Comparison of ENCODE assay signal across 19 cellular contexts in genomic region chr10:1572519-1573333, GRCh38.
DNase-seq lines count a peak whose midpoint lies in the region; ATAC-seq and TF ChIP-seq lines count a peak whose summit lies in the region.
"Had no signal": no experiment of that assay in that cellular context is flagged by ENCODE, and none has a peak within 500 bp of the region (broad histone marks: within the 10 kb centered on the region; RNA-seq: fewer than 3 reads in every experiment).

No MANE protein-coding gene starts in this region.

- H3K4me2 ChIP-seq in neural progenitor cell: no peak overlapping the region
- H3K4me2 ChIP-seq: SK-N-SH had no signal

- H3K79me2 ChIP-seq in neural progenitor cell (ENCODE audit: low read depth): no peaks in the 10 kb centered on the region

- H4K20me1 ChIP-seq in neural progenitor cell (ENCODE audit: low read depth): no peaks in the 10 kb centered on the region

- peaks cover 8% of the 10 kb centered on the region for H3K9me3 Mint-ChIP-seq in neural progenitor cell
- peaks cover 9% of the 10 kb centered on the region for H3K9me3 Mint-ChIP-seq in activated CD4-positive, alpha-beta T cell treated with anti-CD3 and anti-CD28 coated beads, Interleukin-2, amount 10 ng/mL, durations not matched to agents 24 days and 14 days
- H3K9me3 Mint-ChIP-seq: activated naive CD4-positive, alpha-beta T cell treated with anti-CD3 and anti-CD28 coated beads, Interleukin-2, amount 50 U/mL, for 24 hours; CD4-positive, alpha-beta T cell had no signal

- no peak overlapping the region for H3K9ac ChIP-seq in neural progenitor cell
- H3K9ac ChIP-seq: SK-N-SH had no signal

- intact Hi-C loops in cardiac septum (cut with DNase I): no loop called here
- intact Hi-C loops in left ventricle myocardium inferior (cut with micrococcal nuclease): no loop called here
- intact Hi-C loops in activated CD4-positive, alpha-beta T cell treated with anti-CD3 and anti-CD28 coated beads, Interleukin-2, amount 10 ng/mL, durations not matched to agents 24 days and 14 days (cut with micrococcal nuclease): no loop called here

- no peak overlapping the region for H2AFZ ChIP-seq in neural progenitor cell (replicated peaks)

- no peaks in the 10 kb centered on the region for H3K36me3 ChIP-seq in left ventricle myocardium inferior
- H3K36me3 ChIP-seq in neural progenitor cell: no peaks in the 10 kb centered on the region
- H3K36me3 ChIP-seq: ascending aorta, heart right ventricle had no signal

- H3K4me3 Mint-ChIP-seq in neural progenitor cell: peak overlapping the region; percentile 41
- H3K4me3 Mint-ChIP-seq in activated CD4-positive, alpha-beta T cell treated with anti-CD3 and anti-CD28 coated beads, Interleukin-2, amount 10 ng/mL, durations not matched to agents 24 days and 14 days: no peak overlapping the region
- H3K4me3 Mint-ChIP-seq: activated naive CD4-positive, alpha-beta T cell treated with anti-CD3 and anti-CD28 coated beads, Interleukin-2, amount 50 U/mL, for 24 hours; CD4-positive, alpha-beta T cell; central memory CD8-positive, alpha-beta T cell; WTC11 had no signal

- peaks cover 25% of the 10 kb centered on the region for H3K27me3 Mint-ChIP-seq in neural progenitor cell (ENCODE audit: insufficient read depth, low read depth)
- no peaks in the 10 kb centered on the region for H3K27me3 Mint-ChIP-seq in activated CD4-positive, alpha-beta T cell treated with anti-CD3 and anti-CD28 coated beads, Interleukin-2, amount 10 ng/mL, durations not matched to agents 24 days and 14 days

- peaks cover 26% of the 10 kb centered on the region for H3K4me1 Mint-ChIP-seq in neural progenitor cell
- no peaks in the 10 kb centered on the region for H3K4me1 Mint-ChIP-seq in activated CD4-positive, alpha-beta T cell treated with anti-CD3 and anti-CD28 coated beads, Interleukin-2, amount 10 ng/mL, durations not matched to agents 24 days and 14 days
- H3K4me1 Mint-ChIP-seq: activated naive CD4-positive, alpha-beta T cell treated with anti-CD3 and anti-CD28 coated beads, Interleukin-2, amount 50 U/mL, for 24 hours; central memory CD8-positive, alpha-beta T cell; WTC11 had no signal

- H3K27ac Mint-ChIP-seq in neural progenitor cell: no peak overlapping the region
- H3K27ac Mint-ChIP-seq in activated CD4-positive, alpha-beta T cell treated with anti-CD3 and anti-CD28 coated beads, Interleukin-2, amount 10 ng/mL, durations not matched to agents 24 days and 14 days: no peak overlapping the region
- H3K27ac Mint-ChIP-seq: CD4-positive, alpha-beta T cell had no signal

- H3K27ac ChIP-seq in left ventricle myocardium inferior (replicated peaks) (no peak overlapping the region), neural progenitor cell (no peak overlapping the region)
- H3K27ac ChIP-seq: ascending aorta, heart right ventricle had no signal

- DNase-seq in cardiac septum (ENCODE audit: low spot score) (peak; percentile 68), left ventricle myocardium inferior (no peak), NCI-H2196 treated with DMSO at 0.1 percent for 48 hours (lab: John Stamatoyannopoulos, UW; ENCODE audit: unreplicated experiment) (peak; percentile 67), neural progenitor cell (ENCODE audit: low spot score) (no peak)
- DNase-seq in activated CD4-positive, alpha-beta T cell treated with anti-CD3 and anti-CD28 coated beads, Interleukin-2, amount 50 U/mL, for 48 hours: no peak
- no peak for DNase-seq in stimulated activated CD4-positive, alpha-beta T cell treated with anti-CD3 and anti-CD28 coated beads, Interleukin-4, amount 100 ng/mL, for 1 hour
- no peak for DNase-seq in activated CD4-positive, alpha-beta T cell treated with anti-CD3 and anti-CD28 coated beads, Interleukin-2, amount 10 ng/mL, durations not matched to agents 24 days and 14 days
- DNase-seq: activated T-cell treated with anti-CD3 and anti-CD28 coated beads, Interleukin-2, amount 50 U/mL, for 48 hours; CD4-positive, alpha-beta T cell; heart right ventricle; NCI-H1105; SK-N-SH; stimulated activated CD8-positive, alpha-beta memory T cell treated with anti-CD3 and anti-CD28 coated beads, Interleukin-4, amount 100 ng/mL, for 48 hours had no signal

- H3K36me3 Mint-ChIP-seq in neural progenitor cell: no peaks in the 10 kb centered on the region
- H3K36me3 Mint-ChIP-seq in activated CD4-positive, alpha-beta T cell treated with anti-CD3 and anti-CD28 coated beads, Interleukin-2, amount 10 ng/mL, durations not matched to agents 24 days and 14 days (ENCODE audit: low read depth): no peaks in the 10 kb centered on the region
- H3K36me3 Mint-ChIP-seq: activated naive CD4-positive, alpha-beta T cell treated with anti-CD3 and anti-CD28 coated beads, Interleukin-2, amount 50 U/mL, for 24 hours; WTC11 had no signal

- no peaks in the 10 kb centered on the region for H3K9me3 ChIP-seq in left ventricle myocardium inferior (replicated peaks)
- no peaks in the 10 kb centered on the region for H3K9me3 ChIP-seq in neural progenitor cell (ENCODE audit: low read depth)
- H3K9me3 ChIP-seq: ascending aorta, heart right ventricle, SK-N-SH had no signal

- ATAC-seq in HG02571 (IDR thresholded peaks at IDR 0.05; ENCODE audit: unreplicated experiment): no peak
- ATAC-seq: WTC11 had no signal

- H3F3A ChIP-seq in neural progenitor cell (ENCODE audit: low read depth): no peaks in the 10 kb centered on the region

- H3K27me3 ChIP-seq in left ventricle myocardium inferior (ENCODE audit: low read depth) (peaks cover 28% of the 10 kb centered on the region), neural progenitor cell (no peaks in the 10 kb centered on the region)
- H3K27me3 ChIP-seq: ascending aorta had no signal

- H3K4me1 ChIP-seq in left ventricle myocardium inferior: no peaks in the 10 kb centered on the region
- H3K4me1 ChIP-seq in neural progenitor cell: peaks cover 6% of the 10 kb centered on the region
- H3K4me1 ChIP-seq: ascending aorta, heart right ventricle had no signal

- H3K4me3 ChIP-seq in left ventricle myocardium inferior (no peak overlapping the region), neural progenitor cell (no peak overlapping the region)
- H3K4me3 ChIP-seq: ascending aorta, dorsolateral prefrontal cortex, heart right ventricle had no signal

- no peak for TF ChIP-seq CTCF in left ventricle myocardium inferior (IDR thresholded peaks at IDR 0.05; ENCODE audit: borderline replicate concordance)
- TF ChIP-seq CTCF in neural progenitor cell (IDR thresholded peaks at IDR 0.05): no peak

Comparison
In these comparisons a context has a peak if more than half of its experiments do, and no peak if none do; other contexts are left out.
1. DNase-seq: peak in cardiac septum (single experiment) and NCI-H2196 treated with DMSO at 0.1 percent for 48 hours (single experiment); none in left ventricle myocardium inferior (single experiment), neural progenitor cell (single experiment), activated CD4-positive, alpha-beta T cell treated with anti-CD3 and anti-CD28 coated beads, Interleukin-2, amount 50 U/mL, for 48 hours (0 of 2), stimulated activated CD4-positive, alpha-beta T cell treated with anti-CD3 and anti-CD28 coated beads, Interleukin-4, amount 100 ng/mL, for 1 hour (single experiment) and activated CD4-positive, alpha-beta T cell treated with anti-CD3 and anti-CD28 coated beads, Interleukin-2, amount 10 ng/mL, durations not matched to agents 24 days and 14 days (single experiment).